Comparison of ENCODE assay signal across 16 cellular contexts in the genomic region with DNA sequence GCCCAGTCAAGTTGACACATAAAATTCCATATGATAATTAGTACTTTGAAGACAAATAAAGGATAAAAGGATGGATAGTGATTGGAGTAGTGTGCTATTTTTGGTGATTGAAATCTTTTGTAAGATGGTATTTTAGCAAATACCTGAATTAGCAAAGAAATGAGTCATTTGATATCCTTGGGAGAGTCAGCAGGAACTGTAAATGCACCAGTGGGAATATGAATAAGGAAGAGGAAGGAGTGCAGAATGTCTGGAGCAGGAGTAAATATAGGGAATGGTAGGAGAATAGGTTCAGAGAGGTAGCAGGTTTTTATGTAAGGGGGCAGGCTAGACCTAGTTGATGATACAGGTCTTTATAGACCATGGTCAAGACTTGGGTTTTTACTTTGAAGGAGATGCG.
"Had no signal": no experiment of that assay in that cellular context is flagged by ENCODE, and none has a peak within 500 bp of the region (broad histone marks: within the 10 kb centered on the region; RNA-seq: fewer than 3 reads in every experiment).

No MANE protein-coding gene starts in this region.

- DNase-seq: activated CD4-positive, alpha-beta T cell treated with anti-CD3 and anti-CD28 coated beads for 4 hours; activated CD8-positive, alpha-beta memory T cell treated with anti-CD3 and anti-CD28 coated beads, Interleukin-2, amount 50 U/mL, for 48 hours; activated gamma-delta T cell treated with Interleukin-2 at 50 U/mL for 16 hours; activated T-cell treated with anti-CD3 and anti-CD28 coated beads, Interleukin-2, amount 50 U/mL, for 72 hours; amniotic stem cell; body of pancreas; cortex of kidney; effector CD8-positive, alpha-beta T cell; ovary; retina; stimulated activated CD4-positive, alpha-beta T cell treated with anti-CD3 and anti-CD28 coated beads, Interleukin-2, amount 100 ng/mL, for 48 hours; substantia nigra; T-helper 17 cell; trophoblast cell had no signal

- H3K4me3 ChIP-seq: body of pancreas, gastroesophageal sphincter, ovary had no signal

- ATAC-seq: activated T-cell treated with anti-CD3 and anti-CD28 coated beads, Interleukin-2, amount 50 U/mL, for 72 hours; body of pancreas; gastroesophageal sphincter; stimulated activated memory B cell treated with anti-CD40 and anti-IgM and Interleukin-4, amounts not matched to agents 10 μg/mL and 1 μg/mL and 100 μg/mL, for 72 hours; T-helper 17 cell had no signal
